38 cellular contexts compared by ENCODE assay signal in genomic region chr2:18578033-18578432, GRCh38. TPM values are rescaled to one million over a fixed set of nuclear protein-coding genes. Genes with fewer than 3 reads are reported as not detected.
"Had no signal": no experiment of that assay in that cellular context is flagged by ENCODE, and none has a peak within 500 bp of the region (broad histone marks: within the 10 kb centered on the region; RNA-seq: fewer than 3 reads in every experiment).

No MANE protein-coding gene starts in this region.

- H3K36me3 ChIP-seq: cardiac muscle cell had no signal

- H3K27me3 ChIP-seq: cardiac muscle cell had no signal

- H3K27me3 Mint-ChIP-seq: activated B cell treated with CpG ODN at 0.5 μM for 24 hours; activated CD4-positive, alpha-beta memory T cell treated with anti-CD3 and anti-CD28 coated beads for 36 hours; activated naive CD8-positive, alpha-beta T cell treated with anti-CD3 and anti-CD28 coated beads for 36 hours; activated T-helper 17 cell treated with anti-CD3 and anti-CD28 coated beads, Interleukin-2, amount 50 U/mL, for 72 hours; central memory CD8-positive, alpha-beta T cell had no signal

- H3K4me2 ChIP-seq: PC-9 had no signal

- ATAC-seq: activated T-cell treated with anti-CD3 and anti-CD28 coated beads, Interleukin-2, amount 50 U/mL, for 72 hours; activated T-helper 17 cell treated with anti-CD3 and anti-CD28 coated beads, Interleukin-2, amount 50 U/mL, for 72 hours; Right ventricle myocardium inferior had no signal

- H3K4me3 ChIP-seq: cardiac muscle cell, PC-9 had no signal

- DNase-seq: activated B cell treated with CpG ODN at 0.5 μM for 24 hours; activated CD4-positive, alpha-beta memory T cell treated with anti-CD3 and anti-CD28 coated beads for 36 hours; activated CD4-positive, alpha-beta T cell treated with anti-CD3 and anti-CD28 coated beads for 4 hours; activated CD4-positive, alpha-beta T cell treated with anti-CD3 and anti-CD28 coated beads, Interleukin-2, amount 50 U/mL, for 1 hour; activated CD4-positive, CD25-positive, alpha-beta regulatory T cell treated with anti-CD3 and anti-CD28 coated beads, Interleukin-2, amount 50 U/mL, for 72 hours; activated CD8-positive, alpha-beta memory T cell treated with anti-CD3 and anti-CD28 coated beads, Interleukin-2, amount 50 U/mL, for 48 hours; activated effector memory CD4-positive, alpha-beta T cell treated with anti-CD3 and anti-CD28 coated beads, Interleukin-2, amount 50 U/mL, for 16 hours; activated naive CD4-positive, alpha-beta T cell; activated naive CD4-positive, alpha-beta T cell treated with anti-CD3 and anti-CD28 coated beads, Interleukin-2, amount 50 U/mL, for 16 hours; activated naive CD8-positive, alpha-beta T cell treated with anti-CD3 and anti-CD28 coated beads for 36 hours; activated T-cell treated with anti-CD3 and anti-CD28 coated beads, Interleukin-2, amount 50 U/mL, for 72 hours; amniotic stem cell; aorta; Kasumi-1; NCI-H1092 treated with DMSO at 0.1 percent for 48 hours; NCI-H1417; NCI-H146; NCI-H187; NCI-H2029 treated with DMSO at 0.1 percent for 48 hours; NCI-H2107; NCI-H2171; NCI-H510A; NCI-H526; NCI-H748 treated with DMSO at 0.1 percent for 48 hours; NK-92 treated with Interleukin-12 subunit alpha and Interleukin-12 subunit beta, amount 100 ng/mL, for 24 hours; PC-9; SIG-M5; SW 1271; T-helper 1 cell; T-helper 2 cell; T-helper 9 cell had no signal

- H3K4me1 Mint-ChIP-seq: activated B cell treated with CpG ODN at 0.5 μM for 24 hours; activated naive CD8-positive, alpha-beta T cell treated with anti-CD3 and anti-CD28 coated beads for 36 hours; activated T-helper 17 cell treated with anti-CD3 and anti-CD28 coated beads, Interleukin-2, amount 50 U/mL, for 72 hours; central memory CD8-positive, alpha-beta T cell had no signal

- H3K27ac ChIP-seq: cardiac muscle cell, PC-9, RWPE1, VCaP had no signal

- H2AFZ ChIP-seq: PC-9 had no signal

- H3K27ac Mint-ChIP-seq: activated B cell treated with CpG ODN at 0.5 μM for 24 hours; activated CD4-positive, alpha-beta memory T cell treated with anti-CD3 and anti-CD28 coated beads for 36 hours; activated naive CD8-positive, alpha-beta T cell treated with anti-CD3 and anti-CD28 coated beads for 36 hours; activated T-cell treated with anti-CD3 and anti-CD28 coated beads, Interleukin-2, amount 50 U/mL, for 72 hours; activated T-helper 17 cell treated with anti-CD3 and anti-CD28 coated beads, Interleukin-2, amount 50 U/mL, for 72 hours had no signal

- H3K4me3 Mint-ChIP-seq: activated B cell treated with CpG ODN at 0.5 μM for 24 hours; activated CD4-positive, alpha-beta memory T cell treated with anti-CD3 and anti-CD28 coated beads for 36 hours; activated naive CD8-positive, alpha-beta T cell treated with anti-CD3 and anti-CD28 coated beads for 36 hours; activated T-cell treated with anti-CD3 and anti-CD28 coated beads, Interleukin-2, amount 50 U/mL, for 72 hours; activated T-helper 17 cell treated with anti-CD3 and anti-CD28 coated beads, Interleukin-2, amount 50 U/mL, for 72 hours; central memory CD8-positive, alpha-beta T cell had no signal

RNA-seq across cellular contexts. Expression of gene NT5C1B, which starts 11.3 kb away (rescaled TPM):
- total RNA-seq: activated B cell treated with CpG ODN at 0.5 μM for 24 hours; activated CD4-positive, alpha-beta memory T cell treated with anti-CD3 and anti-CD28 coated beads for 36 hours; activated naive CD8-positive, alpha-beta T cell treated with anti-CD3 and anti-CD28 coated beads for 36 hours; activated T-cell treated with anti-CD3 and anti-CD28 coated beads, Interleukin-2, amount 50 U/mL, for 72 hours; activated T-helper 17 cell treated with anti-CD3 and anti-CD28 coated beads, Interleukin-2, amount 50 U/mL, for 72 hours; aorta; cardiac muscle cell; chondrocyte; PC-9; Right ventricle myocardium inferior had no signal
- polyA plus RNA-seq: aorta had no signal
